18 cellular contexts compared by ENCODE assay signal in genomic region chr4:102505708-102506107, GRCh38.
"Had no signal": no experiment of that assay in that cellular context is flagged by ENCODE, and none has a peak within 500 bp of the region (broad histone marks: within the 10 kb centered on the region; RNA-seq: fewer than 3 reads in every experiment).

No MANE protein-coding gene starts in this region.

- H3K27me3 ChIP-seq: gastrocnemius medialis, left lung, stomach, testis, upper lobe of left lung had no signal

- FAIRE-seq: bronchial epithelial cell had no signal

- H3K9me3 ChIP-seq: gastrocnemius medialis, left lung, stomach, testis, upper lobe of left lung had no signal

- DNase-seq: activated CD4-positive, alpha-beta T cell treated with anti-CD3 and anti-CD28 coated beads for 1 hour; activated CD4-positive, alpha-beta T cell treated with anti-CD3 and anti-CD28 coated beads, Interleukin-2, amount 50 U/mL, for 48 hours; activated naive CD4-positive, alpha-beta T cell treated with anti-CD3 and anti-CD28 coated beads for 36 hours; cerebellar nuclear complex; cortex of kidney; effector CD8-positive, alpha-beta T cell; gastrocnemius medialis; head of caudate nucleus; left lung; occipital lobe; retina; stimulated activated CD4-positive, alpha-beta T cell treated with anti-CD3 and anti-CD28 coated beads, Interleukin-2, amount 100 ng/mL, for 24 hours; stomach; T1000; testis; upper lobe of left lung had no signal

- ATAC-seq: esophagus mucosa, gastrocnemius medialis, left lung had no signal

- H3K4me3 ChIP-seq: gastrocnemius medialis, left lung, stomach, testis, upper lobe of left lung had no signal

- H3K27ac ChIP-seq: gastrocnemius medialis, left lung, stomach had no signal

- H3K36me3 ChIP-seq: gastrocnemius medialis, left lung, stomach, upper lobe of left lung had no signal
